In genomic region chr15:69119692-69120395, GRCh38 we compare ENCODE assay signal across 1 cellular context.
TF ChIP-seq lines count a peak whose summit lies in the region.

No MANE protein-coding gene starts in this region.

TF ChIP-seq in SK-N-SH treated with all-trans-retinoic acid at 6 μM for 48 hours, 23 proteins besides CTCF, POLR2A, EP300 and RAD21 (continued from another document):
- no peak for TF ChIP-seq TSHZ2 (CRISPR knock-in tag; IDR thresholded peaks at IDR 0.05)
TF ChIP-seq in SK-N-SH treated with all-trans-retinoic acid at 6 μM for 48 hours: peak in this region for 0.
